Comparison of ENCODE assay signal across 8 cellular contexts in the genomic region with DNA sequence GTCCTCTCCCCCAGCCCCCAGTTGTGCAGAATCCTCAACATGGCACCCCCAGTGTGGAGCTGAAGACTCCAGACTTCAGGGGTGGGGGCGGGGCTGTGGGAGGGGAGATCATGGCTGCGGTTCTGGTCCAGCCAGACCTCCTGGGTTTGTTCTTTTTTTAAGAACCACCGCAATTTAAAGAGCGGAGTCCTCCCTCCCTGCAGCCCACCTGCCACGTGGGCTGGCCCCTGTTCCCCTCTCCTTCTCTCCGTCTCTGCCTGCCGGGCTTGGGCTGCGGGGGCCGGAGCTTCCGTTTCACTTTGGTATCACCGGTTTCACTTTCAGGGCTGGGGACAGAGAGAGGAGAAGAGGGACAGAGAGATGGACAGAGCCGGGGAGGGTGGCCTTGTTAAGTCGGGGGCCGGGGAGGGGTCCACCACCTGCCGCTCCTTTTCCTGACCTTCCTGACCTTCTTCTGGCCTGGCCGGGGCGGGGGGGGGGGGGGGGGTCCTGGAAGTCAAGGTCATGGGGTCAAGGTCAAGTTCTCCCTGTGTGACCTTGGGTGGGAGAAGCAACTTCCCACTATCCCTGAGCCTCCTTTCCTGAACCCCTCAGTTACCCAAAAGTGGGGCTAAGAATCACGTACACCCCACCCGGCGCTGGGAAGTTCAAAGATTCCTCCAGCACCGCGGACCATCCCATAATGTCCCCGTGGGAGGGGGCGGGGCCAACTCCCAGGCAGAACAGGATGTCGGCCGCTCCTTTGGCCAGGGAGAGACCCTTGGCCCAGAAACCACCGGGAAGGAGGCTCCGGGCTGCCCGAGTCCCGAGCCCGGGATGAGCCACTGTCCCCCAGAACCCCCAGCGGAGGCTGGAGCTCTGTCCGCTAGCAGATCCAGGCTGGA. TPM values are rescaled to one million over a fixed set of nuclear protein-coding genes. Genes with fewer than 3 reads are reported as not detected.
DNase-seq lines count a peak whose midpoint lies in the region; ATAC-seq lines count a peak whose summit lies in the region.

No MANE protein-coding gene starts in this region.

- no peaks in the 10 kb centered on the region for H3K9me3 ChIP-seq in CD4-positive, alpha-beta memory T cell (ENCODE audit: control insufficient read depth in 1 of 2, low read length in 2 of 2)
- no peaks in the 10 kb centered on the region for H3K9me3 ChIP-seq in Karpas-422 (ENCODE audit: low read length)

- no peaks in the 10 kb centered on the region for H3K9me2 ChIP-seq in Karpas-422 (replicated peaks; ENCODE audit: insufficient read depth, low read length)

- no peaks in the 10 kb centered on the region for H3K36me3 Mint-ChIP-seq in CD4-positive, alpha-beta memory T cell

- H3K79me2 ChIP-seq in Karpas-422 (ENCODE audit: low read length): no peaks in the 10 kb centered on the region

- peak overlapping the region; percentile 65 for H3K27ac ChIP-seq in CD4-positive, alpha-beta memory T cell (ENCODE audit: low read depth, low read length)
- peak overlapping the region; percentile 60 for H3K27ac ChIP-seq in Karpas-422 (ENCODE audit: low read length)
- peak overlapping the region in 20 of 21 experiments; percentile 65 to 93 (median 82) for H3K27ac ChIP-seq in skin epidermis

- H2AFZ ChIP-seq in Karpas-422 (ENCODE audit: low read length): peak overlapping the region; percentile 97

- H3K4me3 ChIP-seq in CD4-positive, alpha-beta memory T cell (ENCODE audit: low read length in 2 of 2): peak overlapping the region; percentile 64 to 65
- H3K4me3 ChIP-seq in Karpas-422 (ENCODE audit: low read length): peak overlapping the region; percentile 77
- H3K4me3 ChIP-seq in skin epidermis: peak overlapping the region; percentile 26 to 54 (median 42)

- POLR2A ChIA-PET in CD4-positive, alpha-beta memory T cell (lab: Charles Lee; ENCODE audit: partially characterized antibody): interaction anchor here (0.8 to 3.4 kb wide), 12 partner anchors 9 to 92 kb away, joined by 3 to 21 read pairs (median 4); a partner anchor contains a TSS

- peaks cover 29% of the 10 kb centered on the region for H3K4me1 ChIP-seq in CD4-positive, alpha-beta memory T cell (ENCODE audit: insufficient read depth, low read length)
- H3K4me1 ChIP-seq in Karpas-422 (ENCODE audit: low read length): peaks cover 19% of the 10 kb centered on the region

- no peaks in the 10 kb centered on the region for H3K9me3 Mint-ChIP-seq in CD4-positive, alpha-beta memory T cell

- no peaks in the 10 kb centered on the region for H3K27me3 ChIP-seq in CD4-positive, alpha-beta memory T cell (ENCODE audit: insufficient read depth, low read length)
- no peaks in the 10 kb centered on the region for H3K27me3 ChIP-seq in Karpas-422 (ENCODE audit: low read length)

- no peaks in the 10 kb centered on the region for H3K36me3 ChIP-seq in CD4-positive, alpha-beta memory T cell (ENCODE audit: insufficient read depth, low read length)
- H3K36me3 ChIP-seq in Karpas-422 (ENCODE audit: insufficient read depth, low read length): no peaks in the 10 kb centered on the region

- peak; percentile 82 to 85 for ATAC-seq in left cardiac atrium

- no peaks in the 10 kb centered on the region for H4K20me1 ChIP-seq in Karpas-422 (ENCODE audit: insufficient read depth, low read depth, low read length)

- peaks cover 4 to 24% (median 17%) of the 10 kb centered on the region in 4 donors for H3K4me1 Mint-ChIP-seq in CD4-positive, alpha-beta memory T cell

- no peaks in the 10 kb centered on the region for H3K27me3 Mint-ChIP-seq in CD4-positive, alpha-beta memory T cell

- H3K27ac Mint-ChIP-seq in CD4-positive, alpha-beta memory T cell: peak overlapping the region; percentile 71 to 94 (median 92)

- intact Hi-C loops in CD4-positive, alpha-beta memory T cell (cut with micrococcal nuclease): no loop called here
- intact Hi-C loops in left cardiac atrium (cut with DNase I): no loop called here

- CTCF ChIA-PET in CD4-positive, alpha-beta memory T cell (lab: Charles Lee; ENCODE audit: partially characterized antibody): interaction anchor here (0.9 to 1.0 kb wide), 3 partner anchors 11 to 62 kb away, joined by 3 read pairs; no protein-coding TSS in a partner anchor

- peak overlapping the region; percentile 89 for H3K4me2 ChIP-seq in Karpas-422 (ENCODE audit: low read depth, low read length, poor library complexity, severe bottlenecking)

- peak in 4 of 5 donors; percentile 34 to 59 (median 40) for DNase-seq in CD4-positive, alpha-beta memory T cell
- DNase-seq in Karpas-422 (peak; percentile 85), left cardiac atrium (peak; percentile 84), HCEC 1CT (no peak), NCI-H526 treated with DMSO at 0.1 percent for 48 hours (lab: John Stamatoyannopoulos, UW) (no peak), ecto neural progenitor cell (ENCODE audit: low spot score) (no peak)
- peak; percentile 70 to 75 for DNase-seq in activated T-cell treated with anti-CD3 and anti-CD28 coated beads, Interleukin-2, amount 50 U/mL, for 48 hours

- H3K4me3 Mint-ChIP-seq in CD4-positive, alpha-beta memory T cell: peak overlapping the region; percentile 85 to 93 (median 88)

- peak overlapping the region; percentile 85 for H3K9ac ChIP-seq in Karpas-422 (ENCODE audit: low read length)

RNA-seq across cellular contexts. Expression of a gene that starts 11.3 kb away (rescaled TPM):
- total RNA-seq in CD4-positive, alpha-beta memory T cell: 10 to 100 TPM; 57.0 to 57.7 TPM
- polyA plus RNA-seq in CD4-positive, alpha-beta memory T cell: 10 to 100 TPM in 1 of 2 donors, 1 to 10 TPM in 1; 9.6 to 48.2 TPM
- total RNA-seq in Karpas-422 (2014; rRNA removed; shearing (Covaris generic); ENCODE audit: low replicate concordance): 7.2 and 29.3 TPM in 2 replicates
- total RNA-seq in left cardiac atrium: 10 to 100 TPM; 28.5 to 32.5 TPM

RNA-seq across cellular contexts. Expression of a gene that starts 45.9 kb away (rescaled TPM):
- total RNA-seq in CD4-positive, alpha-beta memory T cell: 100 to 1,000 TPM; 125 to 126 TPM
- 100 to 1,000 TPM in 1 of 2 donors, 10 to 100 TPM in 1; 44.0 to 101 TPM for polyA plus RNA-seq in CD4-positive, alpha-beta memory T cell
- 106 and 270 TPM in 2 replicates for total RNA-seq in Karpas-422 (2014; rRNA removed; shearing (Covaris generic); ENCODE audit: low replicate concordance)
- total RNA-seq in left cardiac atrium: 100 to 1,000 TPM; 109 to 118 TPM

Comparison
In these comparisons a context has a peak if more than half of its experiments do, and no peak if none do; other contexts are left out.
1. DNase-seq: peak in CD4-positive, alpha-beta memory T cell (4 of 5), Karpas-422 (single experiment), activated T-cell treated with anti-CD3 and anti-CD28 coated beads, Interleukin-2, amount 50 U/mL, for 48 hours (2 of 2) and left cardiac atrium (single experiment); none in HCEC 1CT (single experiment), NCI-H526 treated with DMSO at 0.1 percent for 48 hours (single experiment) and ecto neural progenitor cell (single experiment).
2. Peak in every context shown above with its lines, with median percentiles within 50 percentile points of each other: H3K27ac ChIP-seq and H3K4me3 ChIP-seq.